20 cellular contexts compared by ENCODE assay signal in genomic region chr2:36805635-36806224, GRCh38.
"Had no signal": no experiment of that assay in that cellular context is flagged by ENCODE, and none has a peak within 500 bp of the region (broad histone marks: within the 10 kb centered on the region; RNA-seq: fewer than 3 reads in every experiment).

No MANE protein-coding gene starts in this region.

- H3K4me3 ChIP-seq: coronary artery, hepatocyte, psoas muscle, spleen had no signal

- H3K9me3 ChIP-seq: psoas muscle, transverse colon had no signal

- H3K9me3 Mint-ChIP-seq: activated naive CD4-positive, alpha-beta T cell treated with anti-CD3 and anti-CD28 coated beads, Interleukin-2, amount 50 U/mL, for 24 hours had no signal

- H3K36me3 Mint-ChIP-seq: activated naive CD4-positive, alpha-beta T cell treated with anti-CD3 and anti-CD28 coated beads, Interleukin-2, amount 50 U/mL, for 24 hours had no signal

- H3K27ac ChIP-seq: coronary artery, epithelial cell of prostate, hepatocyte, psoas muscle, spleen, VCaP had no signal

- H3K4me3 Mint-ChIP-seq: activated naive CD4-positive, alpha-beta T cell treated with anti-CD3 and anti-CD28 coated beads, Interleukin-2, amount 50 U/mL, for 24 hours had no signal

- ATAC-seq: left ventricle myocardium superior, psoas muscle, sciatic nerve had no signal

- DNase-seq: activated CD4-positive, alpha-beta T cell treated with anti-CD3 and anti-CD28 coated beads for 48 hours; activated T-cell treated with anti-CD3 and anti-CD28 coated beads for 4 hours; caudate nucleus; effector CD4-positive, alpha-beta T cell; left ventricle myocardium superior; mesenchymal stem cell; psoas muscle; spleen; stimulated activated CD4-positive, alpha-beta T cell treated with anti-CD3 and anti-CD28 coated beads, Interleukin-1b, Interleukin-23, amount 100 ng/mL, for 48 hours; stimulated activated naive CD4-positive, alpha-beta T cell; substantia nigra; T1000; transverse colon had no signal

- H3K27ac Mint-ChIP-seq: activated naive CD4-positive, alpha-beta T cell treated with anti-CD3 and anti-CD28 coated beads, Interleukin-2, amount 50 U/mL, for 24 hours; activated T-helper 2 cell treated with anti-CD3 and anti-CD28 coated beads, Interferon-gamma antibody, Interleukin-2, Interleukin-4, amounts not matched to agents 10 μg/mL and 5 μg/mL and 100 μg/mL, durations not matched to agents 14 hours and 24 hours and 36 hours had no signal

- H3K27me3 Mint-ChIP-seq: activated naive CD4-positive, alpha-beta T cell treated with anti-CD3 and anti-CD28 coated beads, Interleukin-2, amount 50 U/mL, for 24 hours had no signal

- H3K4me2 ChIP-seq: hepatocyte had no signal

- H2AFZ ChIP-seq: hepatocyte had no signal

- H3K27me3 ChIP-seq: hepatocyte, spleen, transverse colon had no signal

- H3K79me2 ChIP-seq: hepatocyte had no signal

- H3K4me1 ChIP-seq: psoas muscle, spleen had no signal

- H3K36me3 ChIP-seq: spleen, transverse colon had no signal
